Comparison of ENCODE assay signal across 19 cellular contexts in genomic region chr19:40688294-40688693, GRCh38. TPM values are rescaled to one million over a fixed set of nuclear protein-coding genes. Genes with fewer than 3 reads are reported as not detected.
DNase-seq lines count a peak whose midpoint lies in the region; ATAC-seq, FAIRE-seq and TF ChIP-seq lines count a peak whose summit lies in the region.
"Had no signal": no experiment of that assay in that cellular context is flagged by ENCODE, and none has a peak within 500 bp of the region (broad histone marks: within the 10 kb centered on the region; RNA-seq: fewer than 3 reads in every experiment).

No MANE protein-coding gene starts in this region.

- H3K79me2 ChIP-seq in keratinocyte (ENCODE audit: control insufficient read depth, insufficient read depth, low read length) = peaks cover 15% of the 10 kb centered on the region

- H3K27ac ChIP-seq in heart left ventricle (peak overlapping the region in 8 of 12 donors; percentile 6 to 94 (median 62)), brain microvascular endothelial cell (no peak overlapping the region), keratinocyte (ENCODE audit: control insufficient read depth, insufficient read depth, low read length) (no peak overlapping the region), tibial artery (peak overlapping the region; percentile 66 to 95)

- H3K9ac ChIP-seq in keratinocyte (ENCODE audit: control insufficient read depth, extremely low read depth, insufficient read depth, low read length) = no peak overlapping the region

- no peak for TF ChIP-seq CTCF in heart left ventricle (IDR thresholded peaks at IDR 0.05)
- TF ChIP-seq CTCF in brain microvascular endothelial cell (IDR thresholded peaks at IDR 0.05; ENCODE audit: low read depth, low read length, missing control alignments) = no peak
- TF ChIP-seq CTCF in keratinocyte (optimal IDR thresholded peaks at IDR 0.05 in 1 of 3, IDR thresholded peaks at IDR 0.05 in 1 of 3, conservative IDR thresholded peaks at IDR 0.05 in 1 of 3; ENCODE audit: extremely low read depth in 1 of 3, insufficient read depth in 2 of 3, low read length in 3 of 3) = no peak
- TF ChIP-seq CTCF in tibial artery (IDR thresholded peaks at IDR 0.05) = no peak

- intact Hi-C loops in heart left ventricle (cut with DNase I) = no loop called here
- intact Hi-C loops in Right ventricle myocardium inferior (cut with DNase I) = no loop called here
- intact Hi-C loops in tibial artery (cut with DNase I; ENCODE audit: low total_unique reads) = no loop called here

- 69 to 87% (median 72%) methylated on average over 2 of the region's 2 CpGs for WGBS in heart left ventricle, 4 donors

- ATAC-seq in heart left ventricle (no peak), Right ventricle myocardium inferior (no peak), GM19023 (IDR thresholded peaks at IDR 0.05; ENCODE audit: unreplicated experiment) (no peak)
- ATAC-seq: activated CD4-positive, alpha-beta T cell treated with anti-CD3 and anti-CD28 coated beads for 36 hours; activated T-cell treated with anti-CD3 and anti-CD28 coated beads, Interleukin-2, amount 50 U/mL, for 4 hours; left colon; naive thymus-derived CD8-positive, alpha-beta T cell had no signal

- H3K9me1 ChIP-seq in keratinocyte (ENCODE audit: control insufficient read depth, extremely low read depth, insufficient read depth, low read length) = no peaks in the 10 kb centered on the region

- peak; percentile 17 for FAIRE-seq in keratinocyte (lab: Jason Lieb, UNC)

- in situ Hi-C loops in brain microvascular endothelial cell (cut with HindIII; ENCODE audit: low pct_ligation_motif_present, low sequenced_read_pairs) = no loop called here

- H3K27me3 ChIP-seq in heart left ventricle (no peaks in the 10 kb centered on the region), brain microvascular endothelial cell (replicated peaks) (no peaks in the 10 kb centered on the region), keratinocyte (ENCODE audit: control insufficient read depth, extremely low read depth, insufficient read depth, low read length) (no peaks in the 10 kb centered on the region), tibial artery (no peaks in the 10 kb centered on the region)

- H4K20me1 ChIP-seq in keratinocyte (ENCODE audit: control insufficient read depth, extremely low read depth, insufficient read depth, low read length) = peaks cover 2% of the 10 kb centered on the region

- no peak for TF ChIP-seq POLR2A in heart left ventricle (IDR thresholded peaks at IDR 0.05)

- H3K9me3 ChIP-seq in heart left ventricle = no peaks in the 10 kb centered on the region
- no peaks in the 10 kb centered on the region for H3K9me3 ChIP-seq in keratinocyte (ENCODE audit: control insufficient read depth, low read depth, low read length)
- H3K9me3 ChIP-seq in tibial artery = no peaks in the 10 kb centered on the region

- no peak overlapping the region for H3K4me2 ChIP-seq in keratinocyte (ENCODE audit: control insufficient read depth, extremely low read depth, insufficient read depth, low read depth, low read length)

- peaks cover 0 to 44% (median 20%) of the 10 kb centered on the region in 12 donors for H3K4me1 ChIP-seq in heart left ventricle
- H3K4me1 ChIP-seq in keratinocyte (ENCODE audit: control insufficient read depth, extremely low read depth, insufficient read depth, low read length) = peaks cover 36% of the 10 kb centered on the region
- peaks cover 4 to 44% (median 29%) of the 10 kb centered on the region in 4 donors for H3K4me1 ChIP-seq in tibial artery

- H3K4me3 ChIP-seq in heart left ventricle (peak overlapping the region in 9 of 12 donors; percentile 2 to 93 (median 77)), brain microvascular endothelial cell (ENCODE audit: low read depth, low read length) (peak overlapping the region; percentile 0), keratinocyte (ENCODE audit: control insufficient read depth in 2 of 3, extremely low read depth in 1 of 3, insufficient read depth in 2 of 3, low read depth in 1 of 3, low read length in 3 of 3) (no peak overlapping the region), tibial artery (peak overlapping the region; percentile 74 to 86)

- H2AFZ ChIP-seq in keratinocyte (ENCODE audit: control insufficient read depth, low read length) = no peak overlapping the region

- DNase-seq in heart left ventricle (no peak), Right ventricle myocardium inferior (ENCODE audit: missing footprints) (no peak), brain microvascular endothelial cell (no peak), keratinocyte (ENCODE audit: low read depth, low spot score) (no peak), tibial artery (no peak)
- DNase-seq in stimulated activated CD4-positive, alpha-beta T cell treated with anti-CD3 and anti-CD28 coated beads, Interleukin-2, amount 100 ng/mL, for 24 hours = no peak
- no peak for DNase-seq in activated naive CD4-positive, alpha-beta T cell (lab: John Stamatoyannopoulos, UW)
- DNase-seq: activated CD4-positive, alpha-beta T cell treated with anti-CD3 and anti-CD28 coated beads for 36 hours; activated T-cell treated with anti-CD3 and anti-CD28 coated beads, Interleukin-2, amount 50 U/mL, for 4 hours; aorta; Calu3; effector memory CD4-positive, alpha-beta T cell; H9; left colon; naive thymus-derived CD8-positive, alpha-beta T cell; NCI-H187; NCI-H510A treated with DMSO at 0.1 percent for 48 hours; T-helper 2 cell had no signal

- H3K36me3 ChIP-seq in heart left ventricle (peaks cover 0 to 41% (median 20%) of the 10 kb centered on the region in 9 donors), brain microvascular endothelial cell (replicated peaks) (peaks cover 30% of the 10 kb centered on the region), keratinocyte (ENCODE audit: control insufficient read depth in 2 of 2, extremely low read depth in 1 of 2, insufficient read depth in 2 of 2, low read length in 2 of 2) (peaks cover 3 to 27% of the 10 kb centered on the region in 2 experiments), tibial artery (peaks cover 21 to 53% (median 32%) of the 10 kb centered on the region in 3 donors)

- dilution Hi-C loops in keratinocyte (cut with MboI; ENCODE audit: extremely low pct_ligation_motif_present, low sequenced_read_pairs) = no loop called here

RNA-seq across cellular contexts. Expression of gene NUMBL, which starts 2.2 kb away (rescaled TPM):
- total RNA-seq in heart left ventricle (10 to 100 TPM in 5 of 9 donors, 1 to 10 TPM in 4; 7.3 to 29.1 (median 10.6) TPM), Right ventricle myocardium inferior (16.8 TPM)
- polyA plus RNA-seq in heart left ventricle (10 to 100 TPM in 1 of 2 donors, 1 to 10 TPM in 1; 8.4 to 11.7 TPM), keratinocyte (5.5 to 6.0 TPM (median 5.7 TPM) in 3 replicates)
- 2.1 TPM for polyA plus RNA-seq in keratinocyte (2011; ENCODE audit: low read depth)
- polyA plus RNA-seq in keratinocyte (2011; cell fraction: cytosol; rRNA removed) = 2.8 and 6.6 TPM in 2 replicates
- polyA plus RNA-seq in keratinocyte (2011; cell fraction: nucleus; rRNA removed) = 17.4 and 21.6 TPM in 2 replicates
- 5.1 and 6.9 TPM in 2 replicates for polyA plus RNA-seq in keratinocyte (2012; ENCODE audit: low replicate concordance)
- 7.4 to 12.4 TPM (median 7.8 TPM) in 3 replicates for polyA minus RNA-seq in keratinocyte
- polyA minus RNA-seq in keratinocyte (2011; cell fraction: cytosol; rRNA and poly(A)+ RNA removed) = 7.7 TPM
- 6.2 and 12.3 TPM in 2 replicates for polyA minus RNA-seq in keratinocyte (2011; cell fraction: nucleus; rRNA and poly(A)+ RNA removed)

RNA-seq across cellular contexts. Expression of gene COQ8B, which starts 28.4 kb away (rescaled TPM):
- total RNA-seq in heart left ventricle (10 to 100 TPM; 18.2 to 49.7 (median 27.8) TPM), Right ventricle myocardium inferior (37.4 TPM)
- polyA plus RNA-seq in heart left ventricle (10 to 100 TPM; 25.1 to 38.3 TPM), keratinocyte (11.0 to 13.8 TPM (median 13.8 TPM) in 3 replicates)
- polyA plus RNA-seq in keratinocyte (2011; ENCODE audit: low read depth) = 2.0 TPM
- 4.9 and 9.7 TPM in 2 replicates for polyA plus RNA-seq in keratinocyte (2011; cell fraction: cytosol; rRNA removed)
- polyA plus RNA-seq in keratinocyte (2011; cell fraction: nucleus; rRNA removed) = 17.3 and 23.2 TPM in 2 replicates
- 10.2 and 16.4 TPM in 2 replicates for polyA plus RNA-seq in keratinocyte (2012; ENCODE audit: low replicate concordance)
- 8.6 to 18.7 TPM (median 10.4 TPM) in 3 replicates for polyA minus RNA-seq in keratinocyte
- 11.7 TPM for polyA minus RNA-seq in keratinocyte (2011; cell fraction: cytosol; rRNA and poly(A)+ RNA removed)
- 11.3 and 12.1 TPM in 2 replicates for polyA minus RNA-seq in keratinocyte (2011; cell fraction: nucleus; rRNA and poly(A)+ RNA removed)

RNA-seq across cellular contexts. Expression of gene ITPKC, which starts 28.6 kb away (rescaled TPM):
- 10 to 100 TPM in 3 of 9 donors, 1 to 10 TPM in 6; 6.9 to 27.3 (median 8.9) TPM for total RNA-seq in heart left ventricle
- 10 to 100 TPM; 13.0 to 22.7 TPM for polyA plus RNA-seq in heart left ventricle
- total RNA-seq in Right ventricle myocardium inferior = 12.6 TPM
- 17.0 to 32.6 TPM (median 17.2 TPM) in 3 replicates for polyA plus RNA-seq in keratinocyte
- 90.2 TPM for polyA plus RNA-seq in keratinocyte (2011; ENCODE audit: low read depth)
- polyA plus RNA-seq in keratinocyte (2011; cell fraction: cytosol; rRNA removed) = 14.9 and 18.4 TPM in 2 replicates
- 35.1 and 39.9 TPM in 2 replicates for polyA plus RNA-seq in keratinocyte (2011; cell fraction: nucleus; rRNA removed)
- polyA plus RNA-seq in keratinocyte (2012; ENCODE audit: low replicate concordance) = 23.3 and 78.9 TPM in 2 replicates
- polyA minus RNA-seq in keratinocyte = 26.8 to 44.5 TPM (median 40.3 TPM) in 3 replicates
- 29.4 TPM for polyA minus RNA-seq in keratinocyte (2011; cell fraction: cytosol; rRNA and poly(A)+ RNA removed)
- polyA minus RNA-seq in keratinocyte (2011; cell fraction: nucleus; rRNA and poly(A)+ RNA removed) = 34.6 and 37.9 TPM in 2 replicates

Comparison
In these comparisons a context has a peak if more than half of its experiments do, and no peak if none do; other contexts are left out.
1. H3K27ac ChIP-seq: peak in heart left ventricle (8 of 12) and tibial artery (2 of 2); none in brain microvascular endothelial cell (single experiment) and keratinocyte (single experiment).
2. H3K4me3 ChIP-seq: peak in heart left ventricle (9 of 12), brain microvascular endothelial cell (single experiment) and tibial artery (2 of 2); none in keratinocyte (0 of 3).